In the genomic region with DNA sequence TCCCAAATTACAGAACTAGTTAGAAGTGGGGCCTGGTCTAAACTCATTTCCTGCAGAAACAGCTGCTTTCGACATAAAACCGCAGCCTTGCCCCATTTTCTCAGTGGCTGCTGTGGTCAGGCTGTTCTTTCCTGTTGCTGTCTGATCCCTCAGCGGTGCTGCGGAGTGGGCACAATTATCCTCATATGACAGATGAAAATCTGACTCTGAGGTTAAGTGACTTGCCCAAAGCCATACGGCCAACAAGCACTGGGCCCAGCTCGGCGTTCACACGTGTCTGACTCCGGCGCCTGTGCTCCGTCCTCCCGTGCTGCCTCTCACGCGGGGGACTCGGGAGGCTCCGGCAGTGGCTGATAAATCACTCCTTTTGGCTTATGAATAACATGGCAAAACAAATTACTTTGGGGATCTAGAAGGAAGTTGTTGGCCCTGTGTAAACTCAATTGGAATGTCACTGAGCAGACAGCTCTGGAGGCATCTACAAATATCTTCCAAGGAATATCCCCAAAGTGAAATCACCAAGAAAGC, we compare ENCODE assay signal across 8 cellular contexts.
DNase-seq lines count a peak whose midpoint lies in the region; ATAC-seq, FAIRE-seq and TF ChIP-seq lines count a peak whose summit lies in the region.

No MANE protein-coding gene starts in this region.

- WGBS in thyroid gland, 2 donors, result 78 to 85% methylated on average over 16 of the region's 16 CpGs

- peak; percentile 84 for DNase-seq in HS-5 (ENCODE audit: low read depth)
- DNase-seq in activated CD4-positive, alpha-beta T cell treated with anti-CD3 and anti-CD28 coated beads for 48 hours, result peak; percentile 85
- no peak for DNase-seq in osteoblast (ENCODE audit: insufficient read length, low spot score, missing footprints)
- peak; percentile 29 for DNase-seq in thyroid gland
- DNase-seq in H54 (ENCODE audit: insufficient read length, low spot score), result no peak
- no peak for DNase-seq in NCI-H1930 (lab: John Stamatoyannopoulos, UW)

- H3K36me3 ChIP-seq in osteoblast (ENCODE audit: insufficient read depth, low read length) (no peaks in the 10 kb centered on the region), thyroid gland (no peaks in the 10 kb centered on the region)

- H3K27ac ChIP-seq in osteoblast (ENCODE audit: low read depth, low read length) (peak overlapping the region; percentile 89), thyroid gland (no peak overlapping the region)

- H3K4me3 Mint-ChIP-seq in dendritic cell treated with granulocyte-macrophage colony-stimulating factor and Interleukin-4, amounts not matched to agents 40 ng/mL and 50 ng/mL, for 4 days, result peak overlapping the region; percentile 49

- intact Hi-C loops in dendritic cell treated with granulocyte-macrophage colony-stimulating factor and Interleukin-4, amounts not matched to agents 40 ng/mL and 50 ng/mL, for 4 days (cut with micrococcal nuclease), result no loop called here
- intact Hi-C loops in thyroid gland (cut with DNase I), result no loop called here

- H3K79me2 ChIP-seq in osteoblast (ENCODE audit: insufficient read depth, low read length), result no peaks in the 10 kb centered on the region

- H3K4me1 ChIP-seq in osteoblast (ENCODE audit: insufficient read depth, low read length), result peaks cover 56% of the 10 kb centered on the region
- H3K4me1 ChIP-seq in thyroid gland, result no peaks in the 10 kb centered on the region

- peak overlapping the region; percentile 81 for H3K4me2 ChIP-seq in osteoblast (ENCODE audit: insufficient read depth, low read length)

- ATAC-seq in GM18502 (IDR thresholded peaks at IDR 0.05; ENCODE audit: poor library complexity, unreplicated experiment), result peak; percentile 65

- TF ChIP-seq CTCF in osteoblast (IDR thresholded peaks at IDR 0.05; ENCODE audit: extremely low read depth, low read depth, low read length) (no peak), thyroid gland (IDR thresholded peaks at IDR 0.05) (no peak)

- H3K9me3 ChIP-seq in osteoblast (ENCODE audit: low read depth, low read length) (no peaks in the 10 kb centered on the region), thyroid gland (no peaks in the 10 kb centered on the region)

- no peak for FAIRE-seq in H54 (lab: Jason Lieb, UNC)

- H3K9me3 Mint-ChIP-seq in dendritic cell treated with granulocyte-macrophage colony-stimulating factor and Interleukin-4, amounts not matched to agents 40 ng/mL and 50 ng/mL, for 4 days, result no peaks in the 10 kb centered on the region

- H4K20me1 ChIP-seq in osteoblast (ENCODE audit: insufficient read depth, low read length), result no peaks in the 10 kb centered on the region

- H3K27me3 ChIP-seq in osteoblast (ENCODE audit: insufficient read depth, low read length), result no peaks in the 10 kb centered on the region
- H3K27me3 ChIP-seq in thyroid gland, result no peaks in the 10 kb centered on the region

- H3K4me1 Mint-ChIP-seq in dendritic cell treated with granulocyte-macrophage colony-stimulating factor and Interleukin-4, amounts not matched to agents 40 ng/mL and 50 ng/mL, for 4 days (ENCODE audit: low read depth), result peaks cover 93% of the 10 kb centered on the region

- TF ChIP-seq POLR2A in thyroid gland (IDR thresholded peaks at IDR 0.05) (no peak), H54 (IDR thresholded peaks at IDR 0.05; ENCODE audit: low read depth, low read length) (no peak)

- peaks cover 14% of the 10 kb centered on the region for H3K27me3 Mint-ChIP-seq in dendritic cell treated with granulocyte-macrophage colony-stimulating factor and Interleukin-4, amounts not matched to agents 40 ng/mL and 50 ng/mL, for 4 days

- H3K4me3 ChIP-seq in osteoblast (ENCODE audit: insufficient read depth, low read length) (peak overlapping the region; percentile 59), thyroid gland (replicated peaks in 1 of 3) (no peak overlapping the region)

- peak overlapping the region; percentile 86 for H3K27ac Mint-ChIP-seq in dendritic cell treated with granulocyte-macrophage colony-stimulating factor and Interleukin-4, amounts not matched to agents 40 ng/mL and 50 ng/mL, for 4 days

- peaks cover 71% of the 10 kb centered on the region for H3K36me3 Mint-ChIP-seq in dendritic cell treated with granulocyte-macrophage colony-stimulating factor and Interleukin-4, amounts not matched to agents 40 ng/mL and 50 ng/mL, for 4 days (ENCODE audit: low read depth)

- H2AFZ ChIP-seq in osteoblast (ENCODE audit: low read length), result peak overlapping the region; percentile 65

Comparison
In these comparisons a context has a peak if more than half of its experiments do, and no peak if none do; other contexts are left out.
1. DNase-seq: peak in HS-5 (single experiment), activated CD4-positive, alpha-beta T cell treated with anti-CD3 and anti-CD28 coated beads for 48 hours (single experiment) and thyroid gland (2 of 2); none in osteoblast (single experiment), H54 (single experiment) and NCI-H1930 (0 of 2).